Comparison of ENCODE assay signal across 1 cellular context in genomic region chr20:63973636-63974401, GRCh38.
TF ChIP-seq lines count a peak whose summit lies in the region.

No MANE protein-coding gene starts in this region.

TF ChIP-seq in HEK293, 187 proteins besides CTCF, POLR2A, EP300 and RAD21 (continued from another document and continues in another):
- TF ChIP-seq, protein P1, sequence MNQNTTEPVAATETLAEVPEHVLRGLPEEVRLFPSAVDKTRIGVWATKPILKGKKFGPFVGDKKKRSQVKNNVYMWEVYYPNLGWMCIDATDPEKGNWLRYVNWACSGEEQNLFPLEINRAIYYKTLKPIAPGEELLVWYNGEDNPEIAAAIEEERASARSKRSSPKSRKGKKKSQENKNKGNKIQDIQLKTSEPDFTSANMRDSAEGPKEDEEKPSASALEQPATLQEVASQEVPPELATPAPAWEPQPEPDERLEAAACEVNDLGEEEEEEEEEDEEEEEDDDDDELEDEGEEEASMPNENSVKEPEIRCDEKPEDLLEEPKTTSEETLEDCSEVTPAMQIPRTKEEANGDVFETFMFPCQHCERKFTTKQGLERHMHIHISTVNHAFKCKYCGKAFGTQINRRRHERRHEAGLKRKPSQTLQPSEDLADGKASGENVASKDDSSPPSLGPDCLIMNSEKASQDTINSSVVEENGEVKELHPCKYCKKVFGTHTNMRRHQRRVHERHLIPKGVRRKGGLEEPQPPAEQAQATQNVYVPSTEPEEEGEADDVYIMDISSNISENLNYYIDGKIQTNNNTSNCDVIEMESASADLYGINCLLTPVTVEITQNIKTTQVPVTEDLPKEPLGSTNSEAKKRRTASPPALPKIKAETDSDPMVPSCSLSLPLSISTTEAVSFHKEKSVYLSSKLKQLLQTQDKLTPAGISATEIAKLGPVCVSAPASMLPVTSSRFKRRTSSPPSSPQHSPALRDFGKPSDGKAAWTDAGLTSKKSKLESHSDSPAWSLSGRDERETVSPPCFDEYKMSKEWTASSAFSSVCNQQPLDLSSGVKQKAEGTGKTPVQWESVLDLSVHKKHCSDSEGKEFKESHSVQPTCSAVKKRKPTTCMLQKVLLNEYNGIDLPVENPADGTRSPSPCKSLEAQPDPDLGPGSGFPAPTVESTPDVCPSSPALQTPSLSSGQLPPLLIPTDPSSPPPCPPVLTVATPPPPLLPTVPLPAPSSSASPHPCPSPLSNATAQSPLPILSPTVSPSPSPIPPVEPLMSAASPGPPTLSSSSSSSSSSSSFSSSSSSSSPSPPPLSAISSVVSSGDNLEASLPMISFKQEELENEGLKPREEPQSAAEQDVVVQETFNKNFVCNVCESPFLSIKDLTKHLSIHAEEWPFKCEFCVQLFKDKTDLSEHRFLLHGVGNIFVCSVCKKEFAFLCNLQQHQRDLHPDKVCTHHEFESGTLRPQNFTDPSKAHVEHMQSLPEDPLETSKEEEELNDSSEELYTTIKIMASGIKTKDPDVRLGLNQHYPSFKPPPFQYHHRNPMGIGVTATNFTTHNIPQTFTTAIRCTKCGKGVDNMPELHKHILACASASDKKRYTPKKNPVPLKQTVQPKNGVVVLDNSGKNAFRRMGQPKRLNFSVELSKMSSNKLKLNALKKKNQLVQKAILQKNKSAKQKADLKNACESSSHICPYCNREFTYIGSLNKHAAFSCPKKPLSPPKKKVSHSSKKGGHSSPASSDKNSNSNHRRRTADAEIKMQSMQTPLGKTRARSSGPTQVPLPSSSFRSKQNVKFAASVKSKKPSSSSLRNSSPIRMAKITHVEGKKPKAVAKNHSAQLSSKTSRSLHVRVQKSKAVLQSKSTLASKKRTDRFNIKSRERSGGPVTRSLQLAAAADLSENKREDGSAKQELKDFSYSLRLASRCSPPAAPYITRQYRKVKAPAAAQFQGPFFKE (tag by site-specific recombination; IDR thresholded peaks at IDR 0.05; ENCODE audit: borderline replicate concordance) = no peak
- no peak for TF ChIP-seq YY2 (tag by site-specific recombination; IDR thresholded peaks at IDR 0.05)
- TF ChIP-seq HOXC10 (CRISPR knock-in tag; IDR thresholded peaks at IDR 0.05) = no peak
- no peak for TF ChIP-seq RBAK (tag by site-specific recombination; IDR thresholded peaks at IDR 0.05)
- peak; percentile 76; the same call in 1 of the 2 replicates for TF ChIP-seq ZEB2 (tag by site-specific recombination; IDR thresholded peaks at IDR 0.05)
- TF ChIP-seq PRDM10 (tag by site-specific recombination; IDR thresholded peaks at IDR 0.05) = no peak
- TF ChIP-seq ZNF677 (tag by site-specific recombination; IDR thresholded peaks at IDR 0.05) = no peak
- no peak for TF ChIP-seq ZNF473 (tag by site-specific recombination; IDR thresholded peaks at IDR 0.05)
- peak; percentile 54; the same call in 1 of the 2 replicates for TF ChIP-seq ZFP69B (tag by site-specific recombination; IDR thresholded peaks at IDR 0.05)
- TF ChIP-seq ZNF391 (tag by site-specific recombination; IDR thresholded peaks at IDR 0.05; ENCODE audit: borderline replicate concordance, low read depth) = 0 out of 2 replicates have a peak, but pooled peaks have one; percentile 36
- TF ChIP-seq ZNF623 (tag by site-specific recombination; IDR thresholded peaks at IDR 0.05) = no peak
- TF ChIP-seq ZNF398 (tag by site-specific recombination; IDR thresholded peaks at IDR 0.05) = no peak
- peak; percentile 100 for TF ChIP-seq ZXDB (tag by site-specific recombination; IDR thresholded peaks at IDR 0.05)
- peak; percentile 82 for TF ChIP-seq KLF1 (tag by site-specific recombination; IDR thresholded peaks at IDR 0.05)
- TF ChIP-seq, protein P2, sequence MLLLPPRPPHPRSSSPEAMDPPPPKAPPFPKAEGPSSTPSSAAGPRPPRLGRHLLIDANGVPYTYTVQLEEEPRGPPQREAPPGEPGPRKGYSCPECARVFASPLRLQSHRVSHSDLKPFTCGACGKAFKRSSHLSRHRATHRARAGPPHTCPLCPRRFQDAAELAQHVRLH (tag by site-specific recombination; IDR thresholded peaks at IDR 0.05) = no peak
- TF ChIP-seq GLI4 (tag by site-specific recombination; IDR thresholded peaks at IDR 0.05) = no peak
- TF ChIP-seq ZNF830 (tag by site-specific recombination; IDR thresholded peaks at IDR 0.05; ENCODE audit: low read depth) = no peak
- TF ChIP-seq ZNF341 (tag by site-specific recombination; IDR thresholded peaks at IDR 0.05; ENCODE audit: low read depth) = peak; percentile 39
- TF ChIP-seq SP2 (tag by site-specific recombination; IDR thresholded peaks at IDR 0.05) = peak; percentile 76
- TF ChIP-seq ZNF707 (tag by site-specific recombination; IDR thresholded peaks at IDR 0.05) = no peak
- no peak for TF ChIP-seq OSR2 (tag by site-specific recombination; IDR thresholded peaks at IDR 0.05)
- no peak for TF ChIP-seq ZBTB1 (tag by site-specific recombination; IDR thresholded peaks at IDR 0.05)
- no peak for TF ChIP-seq ZNF423 (tag by site-specific recombination; IDR thresholded peaks at IDR 0.05)
- no peak for TF ChIP-seq ZNF324 (tag by site-specific recombination; IDR thresholded peaks at IDR 0.05)
- TF ChIP-seq ZNF629 (tag by site-specific recombination; IDR thresholded peaks at IDR 0.05) = 0 out of 2 replicates have a peak, but pooled peaks have one; percentile 33
- TF ChIP-seq ZNF529 (tag by site-specific recombination; IDR thresholded peaks at IDR 0.05; ENCODE audit: insufficient replicate concordance) = no peak
- TF ChIP-seq, protein P3, sequence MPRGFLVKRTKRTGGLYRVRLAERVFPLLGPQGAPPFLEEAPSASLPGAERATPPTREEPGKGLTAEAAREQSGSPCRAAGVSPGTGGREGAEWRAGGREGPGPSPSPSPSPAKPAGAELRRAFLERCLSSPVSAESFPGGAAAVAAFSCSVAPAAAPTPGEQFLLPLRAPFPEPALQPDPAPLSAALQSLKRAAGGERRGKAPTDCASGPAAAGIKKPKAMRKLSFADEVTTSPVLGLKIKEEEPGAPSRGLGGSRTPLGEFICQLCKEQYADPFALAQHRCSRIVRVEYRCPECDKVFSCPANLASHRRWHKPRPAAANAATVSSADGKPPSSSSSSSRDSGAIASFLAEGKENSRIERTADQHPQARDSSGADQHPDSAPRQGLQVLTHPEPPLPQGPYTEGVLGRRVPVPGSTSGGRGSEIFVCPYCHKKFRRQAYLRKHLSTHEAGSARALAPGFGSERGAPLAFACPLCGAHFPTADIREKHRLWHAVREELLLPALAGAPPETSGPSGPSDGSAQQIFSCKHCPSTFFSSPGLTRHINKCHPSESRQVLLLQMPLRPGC (tag by site-specific recombination; IDR thresholded peaks at IDR 0.05) = no peak
- TF ChIP-seq ZNF544 (tag by site-specific recombination; IDR thresholded peaks at IDR 0.05) = no peak
- TF ChIP-seq ZNF433 (tag by site-specific recombination; IDR thresholded peaks at IDR 0.05; ENCODE audit: low read depth) = no peak
- TF ChIP-seq GFI1B (tag by site-specific recombination; IDR thresholded peaks at IDR 0.05) = no peak
- TF ChIP-seq ZNF561 (tag by site-specific recombination; IDR thresholded peaks at IDR 0.05; ENCODE audit: borderline replicate concordance) = peak; percentile 92
- no peak for TF ChIP-seq ZNF350 (tag by site-specific recombination; IDR thresholded peaks at IDR 0.05)
- no peak for TF ChIP-seq ZNF202 (tag by site-specific recombination; IDR thresholded peaks at IDR 0.05; ENCODE audit: borderline replicate concordance)
- no peak for TF ChIP-seq ZSCAN5A (tag by site-specific recombination; IDR thresholded peaks at IDR 0.05)
- no peak for TF ChIP-seq SALL2 (tag by site-specific recombination; IDR thresholded peaks at IDR 0.05; ENCODE audit: borderline replicate concordance)
- TF ChIP-seq KLF8 (tag by site-specific recombination; IDR thresholded peaks at IDR 0.05) = peak; percentile 69
- TF ChIP-seq, protein P4, sequence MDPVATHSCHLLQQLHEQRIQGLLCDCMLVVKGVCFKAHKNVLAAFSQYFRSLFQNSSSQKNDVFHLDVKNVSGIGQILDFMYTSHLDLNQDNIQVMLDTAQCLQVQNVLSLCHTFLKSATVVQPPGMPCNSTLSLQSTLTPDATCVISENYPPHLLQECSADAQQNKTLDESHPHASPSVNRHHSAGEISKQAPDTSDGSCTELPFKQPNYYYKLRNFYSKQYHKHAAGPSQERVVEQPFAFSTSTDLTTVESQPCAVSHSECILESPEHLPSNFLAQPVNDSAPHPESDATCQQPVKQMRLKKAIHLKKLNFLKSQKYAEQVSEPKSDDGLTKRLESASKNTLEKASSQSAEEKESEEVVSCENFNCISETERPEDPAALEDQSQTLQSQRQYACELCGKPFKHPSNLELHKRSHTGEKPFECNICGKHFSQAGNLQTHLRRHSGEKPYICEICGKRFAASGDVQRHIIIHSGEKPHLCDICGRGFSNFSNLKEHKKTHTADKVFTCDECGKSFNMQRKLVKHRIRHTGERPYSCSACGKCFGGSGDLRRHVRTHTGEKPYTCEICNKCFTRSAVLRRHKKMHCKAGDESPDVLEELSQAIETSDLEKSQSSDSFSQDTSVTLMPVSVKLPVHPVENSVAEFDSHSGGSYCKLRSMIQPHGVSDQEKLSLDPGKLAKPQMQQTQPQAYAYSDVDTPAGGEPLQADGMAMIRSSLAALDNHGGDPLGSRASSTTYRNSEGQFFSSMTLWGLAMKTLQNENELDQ (tag by site-specific recombination; IDR thresholded peaks at IDR 0.05; ENCODE audit: low read depth) = no peak
- TF ChIP-seq ZNF10 (tag by site-specific recombination; IDR thresholded peaks at IDR 0.05) = no peak
- no peak for TF ChIP-seq ZNF274 (IDR thresholded peaks at IDR 0.05; ENCODE audit: low read length)
- TF ChIP-seq ZNF274 (tag by site-specific recombination; IDR thresholded peaks at IDR 0.05; ENCODE audit: borderline replicate concordance) = no peak
- no peak for TF ChIP-seq ZNF174 (tag by site-specific recombination; IDR thresholded peaks at IDR 0.05)
- no peak for TF ChIP-seq ELK4 (IDR thresholded peaks at IDR 0.05; ENCODE audit: borderline replicate concordance, low read depth, low read length)
- TF ChIP-seq OVOL3 (tag by site-specific recombination; IDR thresholded peaks at IDR 0.05) = no peak
